14 cellular contexts compared by ENCODE assay signal in genomic region chrX:2502668-2503519, GRCh38. TPM values are rescaled to one million over a fixed set of nuclear protein-coding genes. Genes with fewer than 3 reads are reported as not detected.
DNase-seq lines count a peak whose midpoint lies in the region; ATAC-seq, FAIRE-seq and TF ChIP-seq lines count a peak whose summit lies in the region.
"Had no signal": no experiment of that assay in that cellular context is flagged by ENCODE, and none has a peak within 500 bp of the region (broad histone marks: within the 10 kb centered on the region; RNA-seq: fewer than 3 reads in every experiment).

No MANE protein-coding gene starts in this region.

- no peaks in the 10 kb centered on the region for H3K9me1 ChIP-seq in endothelial cell of umbilical vein (replicated peaks; ENCODE audit: control insufficient read depth, extremely low read depth, insufficient read depth, low read length)

- H3K9me3 ChIP-seq in endothelial cell of umbilical vein (replicated peaks; ENCODE audit: control insufficient read depth, insufficient read depth, low read length) = no peaks in the 10 kb centered on the region
- H3K9me3 ChIP-seq: HAP-1 had no signal

- no TSS peak for BruUV-seq in endothelial cell of umbilical vein (replicated peaks; lab: Mats Ljungman, UMichigan)

- POLR2A ChIA-PET in endothelial cell of umbilical vein (lab: Charles Lee) = no interaction called here

- no peak overlapping the region for H3K4me3 Mint-ChIP-seq in natural killer cell treated with Interleukin-12 subunit alpha and Interleukin-12 subunit beta and Interleukin-15 and Interleukin-18, amount 100 ng/mL, for 72 hours

- dilution Hi-C loops in endothelial cell of umbilical vein (cut with MboI; ENCODE audit: extremely low pct_ligation_motif_present, low sequenced_read_pairs) = no loop called here

- DNase-seq in CD1c-positive myeloid dendritic cell (ENCODE audit: extremely low spot score) (peak; percentile 51), LHCN-M2 (ENCODE audit: low read depth) (peak; percentile 13), endothelial cell of umbilical vein (ENCODE audit: low read depth, low spot score) (no peak), GM03348 (ENCODE audit: low spot score) (no peak), NCI-H69 (lab: John Stamatoyannopoulos, UW) (no peak)
- no peak for DNase-seq in natural killer cell treated with Interleukin-12 subunit alpha and Interleukin-12 subunit beta and Interleukin-15 and Interleukin-18, amount 100 ng/mL, for 72 hours (ENCODE audit: low spot score)
- no peak for DNase-seq in stimulated activated CD4-positive, alpha-beta T cell treated with anti-CD3 and anti-CD28 coated beads, Interleukin-2, amount 100 ng/mL, for 48 hours
- DNase-seq: DMS 273 treated with DMSO at 0.1 percent for 48 hours; NCI-H1436 treated with DMSO at 0.1 percent for 48 hours; PC-3; stimulated activated CD4-positive, alpha-beta T cell treated with anti-CD3 and anti-CD28 coated beads, Interleukin-4, amount 100 ng/mL, for 24 hours had no signal

- peaks cover 24% of the 10 kb centered on the region for H3K79me2 ChIP-seq in endothelial cell of umbilical vein (ENCODE audit: control insufficient read depth, insufficient read depth, low read length)

- ATAC-seq in natural killer cell treated with Interleukin-12 subunit alpha and Interleukin-12 subunit beta and Interleukin-15 and Interleukin-18, amount 100 ng/mL, for 72 hours = no peak
- ATAC-seq in GM21529 (IDR thresholded peaks at IDR 0.05; ENCODE audit: unreplicated experiment) = no peak
- ATAC-seq: PC-3 had no signal

- peaks cover 12% of the 10 kb centered on the region for H3K4me1 ChIP-seq in endothelial cell of umbilical vein (ENCODE audit: control insufficient read depth, extremely low read depth, insufficient read depth, low read length)

- FAIRE-seq in endothelial cell of umbilical vein (lab: Jason Lieb, UNC) = no peak
- FAIRE-seq: GM18507 had no signal

- H3K4me3 ChIP-seq in endothelial cell of umbilical vein (replicated peaks in 1 of 3; ENCODE audit: insufficient read depth in 1 of 3, low read depth in 1 of 3, low read length in 3 of 3) = no peak overlapping the region
- H3K4me3 ChIP-seq: HAP-1 had no signal

- H3K4me2 ChIP-seq in endothelial cell of umbilical vein (ENCODE audit: insufficient read depth, low read length) = no peak overlapping the region

- H2AFZ ChIP-seq in endothelial cell of umbilical vein (ENCODE audit: low read depth, low read length) = peak overlapping the region; percentile 20

- no peak for TF ChIP-seq POLR2A in endothelial cell of umbilical vein (IDR thresholded peaks at IDR 0.05; ENCODE audit: low read depth, low read length)

- peak overlapping the region; percentile 13 to 72 for H3K27ac Mint-ChIP-seq in natural killer cell treated with Interleukin-12 subunit alpha and Interleukin-12 subunit beta and Interleukin-15 and Interleukin-18, amount 100 ng/mL, for 72 hours

- H3K4me1 Mint-ChIP-seq in natural killer cell treated with Interleukin-12 subunit alpha and Interleukin-12 subunit beta and Interleukin-15 and Interleukin-18, amount 100 ng/mL, for 72 hours (ENCODE audit: low read depth in 2 of 2) = peaks cover 9 to 11% of the 10 kb centered on the region in 2 donors

- TF ChIP-seq CTCF in endothelial cell of umbilical vein (IDR thresholded peaks at IDR 0.05; ENCODE audit: extremely low read depth in 1 of 2, insufficient read depth in 1 of 2, low read depth in 1 of 2, low read length in 2 of 2) = no peak

- H3K27ac ChIP-seq in endothelial cell of umbilical vein (ENCODE audit: insufficient read depth, low read depth, low read length) = no peak overlapping the region

- no peaks in the 10 kb centered on the region for H3K9me3 Mint-ChIP-seq in natural killer cell treated with Interleukin-12 subunit alpha and Interleukin-12 subunit beta and Interleukin-15 and Interleukin-18, amount 100 ng/mL, for 72 hours

- no peaks in the 10 kb centered on the region for H4K20me1 ChIP-seq in endothelial cell of umbilical vein (replicated peaks; ENCODE audit: control insufficient read depth, extremely low read depth, insufficient read depth, low read length)

- no peaks in the 10 kb centered on the region for H3K27me3 Mint-ChIP-seq in natural killer cell treated with Interleukin-12 subunit alpha and Interleukin-12 subunit beta and Interleukin-15 and Interleukin-18, amount 100 ng/mL, for 72 hours

- no peaks in the 10 kb centered on the region for H3K36me3 Mint-ChIP-seq in natural killer cell treated with Interleukin-12 subunit alpha and Interleukin-12 subunit beta and Interleukin-15 and Interleukin-18, amount 100 ng/mL, for 72 hours

- no peaks in the 10 kb centered on the region for H3K36me3 ChIP-seq in endothelial cell of umbilical vein (ENCODE audit: control insufficient read depth in 2 of 2, extremely low read depth in 1 of 2, insufficient read depth in 2 of 2, low read length in 2 of 2)

- intact Hi-C loops in endothelial cell of umbilical vein (cut with micrococcal nuclease) = no loop called here

- H3K9ac ChIP-seq in endothelial cell of umbilical vein (replicated peaks; ENCODE audit: extremely low read depth, insufficient read depth, low read length) = no peak overlapping the region

- CTCF ChIA-PET in endothelial cell of umbilical vein (lab: Charles Lee) = no interaction called here

- H3K27me3 ChIP-seq in endothelial cell of umbilical vein (ENCODE audit: control insufficient read depth in 2 of 2, insufficient read depth in 2 of 2, low read length in 2 of 2) = no peaks in the 10 kb centered on the region

TF ChIP-seq in endothelial cell of umbilical vein, 7 proteins besides CTCF, POLR2A, EP300 and RAD21:
- no peak for TF ChIP-seq POLR2AphosphoS5 (IDR thresholded peaks at IDR 0.05; ENCODE audit: insufficient read depth, low read depth, low read length)
- TF ChIP-seq GATA2 (IDR thresholded peaks at IDR 0.05; ENCODE audit: insufficient read depth, insufficient read length, low read depth, low read length) = no peak
- TF ChIP-seq EZH2 (IDR thresholded peaks at IDR 0.05; ENCODE audit: borderline replicate concordance, low read depth, low read length, severe bottlenecking) = no peak
- TF ChIP-seq FOS (IDR thresholded peaks at IDR 0.05; ENCODE audit: borderline replicate concordance, insufficient read depth, low read length) = no peak
- no peak for TF ChIP-seq JUN (IDR thresholded peaks at IDR 0.05; ENCODE audit: borderline replicate concordance, insufficient read depth, insufficient read length, low read depth)
- no peak for TF ChIP-seq MYC (IDR thresholded peaks at IDR 0.05; ENCODE audit: low read depth, low read length)
- TF ChIP-seq, protein P1, sequence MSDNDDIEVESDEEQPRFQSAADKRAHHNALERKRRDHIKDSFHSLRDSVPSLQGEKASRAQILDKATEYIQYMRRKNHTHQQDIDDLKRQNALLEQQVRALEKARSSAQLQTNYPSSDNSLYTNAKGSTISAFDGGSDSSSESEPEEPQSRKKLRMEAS (IDR thresholded peaks at IDR 0.05; ENCODE audit: insufficient read depth, insufficient read length) = no peak

RNA-seq across cellular contexts. Expression of gene DHRSX, which starts 2.1 kb away (rescaled TPM):
- total RNA-seq in LHCN-M2 (2014; rRNA removed) (25.3 and 29.2 TPM in 2 replicates), endothelial cell of umbilical vein (27.1 and 29.3 TPM in 2 replicates)
- 30.1 TPM for polyA plus RNA-seq in LHCN-M2 (2012)
- polyA plus RNA-seq in endothelial cell of umbilical vein = 37.7 and 46.3 TPM in 2 replicates
- polyA plus RNA-seq in endothelial cell of umbilical vein (2011; cell fraction: cytosol; rRNA removed) = 35.1 and 37.6 TPM in 2 replicates
- polyA plus RNA-seq in endothelial cell of umbilical vein (2011; cell fraction: nucleus; rRNA removed) = 19.9 and 24.0 TPM in 2 replicates
- 34.9 and 40.0 TPM in 2 replicates for polyA plus RNA-seq in endothelial cell of umbilical vein (2012)
- polyA minus RNA-seq in endothelial cell of umbilical vein = 31.0 and 34.3 TPM in 2 replicates
- polyA minus RNA-seq in endothelial cell of umbilical vein (2011; cell fraction: cytosol; rRNA and poly(A)+ RNA removed) = 19.3 TPM
- 15.4 and 17.2 TPM in 2 replicates for polyA minus RNA-seq in endothelial cell of umbilical vein (2011; cell fraction: nucleus; rRNA and poly(A)+ RNA removed)
- total RNA-seq in natural killer cell treated with Interleukin-12 subunit alpha and Interleukin-12 subunit beta and Interleukin-15 and Interleukin-18, amount 100 ng/mL, for 72 hours = 10 to 100 TPM; 24.0 to 35.7 TPM

RNA-seq across cellular contexts. Expression of gene ZBED1, which starts 2.1 kb away (rescaled TPM):
- total RNA-seq in LHCN-M2 (2014; rRNA removed) (50.3 and 53.0 TPM in 2 replicates), endothelial cell of umbilical vein (43.7 and 46.5 TPM in 2 replicates)
- polyA plus RNA-seq in LHCN-M2 (2012) = 16.1 TPM
- polyA plus RNA-seq in endothelial cell of umbilical vein = 24.6 and 26.6 TPM in 2 replicates
- polyA plus RNA-seq in endothelial cell of umbilical vein (2011; cell fraction: cytosol; rRNA removed) = 23.0 and 29.3 TPM in 2 replicates
- 11.7 and 13.9 TPM in 2 replicates for polyA plus RNA-seq in endothelial cell of umbilical vein (2011; cell fraction: nucleus; rRNA removed)
- polyA plus RNA-seq in endothelial cell of umbilical vein (2012) = 26.7 and 32.6 TPM in 2 replicates
- polyA minus RNA-seq in endothelial cell of umbilical vein = 28.4 and 32.0 TPM in 2 replicates
- 54.0 TPM for polyA minus RNA-seq in endothelial cell of umbilical vein (2011; cell fraction: cytosol; rRNA and poly(A)+ RNA removed)
- polyA minus RNA-seq in endothelial cell of umbilical vein (2011; cell fraction: nucleus; rRNA and poly(A)+ RNA removed) = 11.7 and 17.6 TPM in 2 replicates
- 10 to 100 TPM; 34.4 to 42.0 TPM for total RNA-seq in natural killer cell treated with Interleukin-12 subunit alpha and Interleukin-12 subunit beta and Interleukin-15 and Interleukin-18, amount 100 ng/mL, for 72 hours

Comparison
In these comparisons a context has a peak if more than half of its experiments do, and no peak if none do; other contexts are left out.
1. DNase-seq: peak in CD1c-positive myeloid dendritic cell (single experiment) and LHCN-M2 (single experiment); none in endothelial cell of umbilical vein (single experiment), natural killer cell treated with Interleukin-12 subunit alpha and Interleukin-12 subunit beta and Interleukin-15 and Interleukin-18, amount 100 ng/mL, for 72 hours (single experiment), stimulated activated CD4-positive, alpha-beta T cell treated with anti-CD3 and anti-CD28 coated beads, Interleukin-2, amount 100 ng/mL, for 48 hours (0 of 2), GM03348 (single experiment) and NCI-H69 (single experiment).